In the genomic region with DNA sequence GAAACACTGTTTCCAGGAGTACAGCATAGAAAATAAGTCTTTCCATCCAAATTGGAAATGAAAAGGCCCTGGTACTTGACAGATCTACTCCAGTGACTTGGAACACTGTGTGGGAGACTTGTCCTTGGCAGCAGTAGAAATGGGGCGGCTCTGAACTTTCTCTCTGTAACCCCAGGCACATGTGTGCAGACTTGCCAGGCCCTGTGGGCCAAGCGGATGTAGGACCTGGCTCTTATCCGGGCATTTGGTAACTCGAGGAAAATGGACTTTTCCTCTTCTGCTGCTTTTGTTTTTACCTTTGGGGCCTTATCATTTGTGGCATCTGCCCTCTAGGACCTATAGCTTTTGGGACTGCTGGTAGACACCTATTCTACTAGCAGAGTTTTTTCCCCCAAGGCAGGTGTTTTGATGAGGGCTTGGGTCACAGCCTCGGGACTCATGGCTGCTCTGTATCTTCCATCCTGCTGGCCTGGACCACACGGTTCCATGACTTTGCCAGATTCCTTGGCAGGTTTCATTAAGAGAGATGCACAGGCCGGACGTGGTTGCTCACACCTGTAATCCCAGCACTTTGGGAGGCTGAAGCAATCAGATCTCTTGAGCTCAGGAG, we compare ENCODE assay signal across 32 cellular contexts. TPM values are rescaled to one million over a fixed set of nuclear protein-coding genes. Genes with fewer than 3 reads are reported as not detected.
"Had no signal": no experiment of that assay in that cellular context is flagged by ENCODE, and none has a peak within 500 bp of the region (broad histone marks: within the 10 kb centered on the region; RNA-seq: fewer than 3 reads in every experiment).

No MANE protein-coding gene starts in this region.

- ATAC-seq: activated CD4-positive, alpha-beta T cell treated with anti-CD3 and anti-CD28 coated beads for 36 hours; activated CD4-positive, CD25-positive, alpha-beta regulatory T cell treated with anti-CD3 and anti-CD28 coated beads, Interleukin-2, amount 50 U/mL, for 24 hours; activated CD8-positive, alpha-beta T cell treated with anti-CD3 and anti-CD28 coated beads, Interleukin-2, amount 10 ng/mL, durations not matched to agents 7 days and 5 days; activated naive CD4-positive, alpha-beta T cell treated with anti-CD3 and anti-CD28 coated beads, Interleukin-2, amount 50 U/mL, for 72 hours; body of pancreas; PC-3; WTC11 had no signal

- FAIRE-seq: astrocyte, TTC549 had no signal

- DNase-seq: activated CD4-positive, alpha-beta T cell treated with anti-CD3 and anti-CD28 coated beads for 36 hours; activated CD4-positive, alpha-beta T cell treated with anti-CD3 and anti-CD28 coated beads, Interleukin-2, amount 10 ng/mL, durations not matched to agents 7 days and 5 days; activated CD4-positive, alpha-beta T cell treated with anti-CD3 and anti-CD28 coated beads, Interleukin-2, amount 50 U/mL, for 48 hours; activated CD8-positive, alpha-beta T cell treated with anti-CD3 and anti-CD28 coated beads, Interleukin-2, amount 10 ng/mL, durations not matched to agents 7 days and 5 days; activated gamma-delta T cell treated with Interleukin-2 at 50 U/mL for 16 hours; activated naive CD4-positive, alpha-beta T cell treated with anti-CD3 and anti-CD28 coated beads for 36 hours; activated T-cell treated with anti-CD3 and anti-CD28 coated beads, Interleukin-2, amount 50 U/mL, for 24 hours; body of pancreas; MM.1S; MV-4-11; NCI-H1092; NCI-H1436 treated with DMSO at 0.1 percent for 48 hours; NCI-H1694 treated with DMSO at 0.1 percent for 48 hours; NCI-H2029; NCI-H345; NCI-H526; NCI-H748 treated with DMSO at 0.1 percent for 48 hours; NK-92 treated with Interleukin-12 subunit alpha and Interleukin-12 subunit beta, amount 100 ng/mL, for 24 hours; PC-3; Peyer's patch; RPMI8226; SHP77 treated with DMSO at 0.1 percent for 48 hours; SK-N-SH had no signal

- H3K27ac ChIP-seq: adrenal gland, body of pancreas, KMS-11, Peyer's patch, SJSA1 had no signal

- H3K36me3 ChIP-seq: adrenal gland, breast epithelium, Peyer's patch, SJSA1 had no signal

- H3K4me2 ChIP-seq: KMS-11, SK-N-SH had no signal

- H3K9ac ChIP-seq: KMS-11, SK-N-SH had no signal

- H3K4me1 ChIP-seq: breast epithelium, Peyer's patch had no signal

- H3K9me3 ChIP-seq: adrenal gland, body of pancreas, breast epithelium, Peyer's patch, SJSA1, SK-N-SH had no signal

- H3K27me3 ChIP-seq: adrenal gland, body of pancreas, breast epithelium, Peyer's patch had no signal

- H3K4me3 ChIP-seq: adrenal gland, body of pancreas, breast epithelium, Peyer's patch, SJSA1 had no signal

RNA-seq across cellular contexts. Expression of gene SMPD3, which starts 43.5 kb away (rescaled TPM):
- total RNA-seq: PC-3 had no signal
